Comparison of ENCODE assay signal across 8 cellular contexts in genomic region chr16:2500937-2501750, GRCh38. TPM values are rescaled to one million over a fixed set of nuclear protein-coding genes. Genes with fewer than 3 reads are reported as not detected.
DNase-seq lines count a peak whose midpoint lies in the region; ATAC-seq and TF ChIP-seq lines count a peak whose summit lies in the region.

No MANE protein-coding gene starts in this region.

- no peak overlapping the region for H3K27ac Mint-ChIP-seq in immature natural killer cell

- H3K9me3 ChIP-seq in BLaER1 (no peaks in the 10 kb centered on the region), GM23248 (ENCODE audit: low read depth) (no peaks in the 10 kb centered on the region), breast epithelium (no peaks in the 10 kb centered on the region), spleen (no peaks in the 10 kb centered on the region)

- peak; percentile 78 for DNase-seq in GM23248
- peak; percentile 65 for DNase-seq in NCI-H2107 treated with DMSO at 0.1 percent for 48 hours (lab: John Stamatoyannopoulos, UW; ENCODE audit: unreplicated experiment)
- DNase-seq in breast epithelium (ENCODE audit: low spot score in 2 of 2), result peak; percentile 69 to 85
- peak; percentile 73 to 80 (median 75) for DNase-seq in immature natural killer cell
- DNase-seq in spleen, result peak; percentile 95

- H3K9ac ChIP-seq in BLaER1 (no peak overlapping the region), GM23248 (no peak overlapping the region)

- no peak for ATAC-seq in HG03095 (IDR thresholded peaks at IDR 0.05; ENCODE audit: unreplicated experiment)

- no peak overlapping the region for H2AFZ ChIP-seq in GM23248

- no peaks in the 10 kb centered on the region for H3K9me3 Mint-ChIP-seq in immature natural killer cell

- H3K4me1 ChIP-seq in BLaER1, result peaks cover 64% of the 10 kb centered on the region
- peaks cover 11% of the 10 kb centered on the region for H3K4me1 ChIP-seq in GM23248 (ENCODE audit: insufficient read depth)
- peaks cover 16 to 28% of the 10 kb centered on the region in 2 donors for H3K4me1 ChIP-seq in breast epithelium
- H3K4me1 ChIP-seq in spleen, result peaks cover 10 to 46% (median 24%) of the 10 kb centered on the region in 6 donors

- no peak overlapping the region for H3K4me3 Mint-ChIP-seq in immature natural killer cell

- H3K27me3 ChIP-seq in BLaER1, result no peaks in the 10 kb centered on the region
- no peaks in the 10 kb centered on the region for H3K27me3 ChIP-seq in GM23248 (replicated peaks; ENCODE audit: insufficient read depth)
- H3K27me3 ChIP-seq in breast epithelium, result no peaks in the 10 kb centered on the region
- H3K27me3 ChIP-seq in spleen (replicated peaks in 1 of 7), result no peaks in the 10 kb centered on the region

- TF ChIP-seq CTCF in WI38 (IDR thresholded peaks at IDR 0.05; ENCODE audit: low read depth, low read length), result peak; percentile 95
- peak; percentile 90 to 97 (median 96) for TF ChIP-seq CTCF in breast epithelium (IDR thresholded peaks at IDR 0.05)
- peak; percentile 96 to 100 (median 99) for TF ChIP-seq CTCF in spleen (IDR thresholded peaks at IDR 0.05 in 8 of 11, conservative IDR thresholded peaks at IDR 0.05 in 3 of 11)

- TF ChIP-seq POLR2A in breast epithelium (IDR thresholded peaks at IDR 0.05) (no peak), spleen (IDR thresholded peaks at IDR 0.05) (no peak)

- no peak overlapping the region for H3K4me3 ChIP-seq in BLaER1
- no peak overlapping the region for H3K4me3 ChIP-seq in GM23248
- no peak overlapping the region for H3K4me3 ChIP-seq in WI38 (ENCODE audit: low read depth, low read length)
- peak overlapping the region; percentile 26 to 50 (median 37) for H3K4me3 ChIP-seq in breast epithelium
- peak overlapping the region in 3 of 8 donors; percentile 15 to 57 (median 22) for H3K4me3 ChIP-seq in spleen

- H3K27ac ChIP-seq in BLaER1 (no peak overlapping the region), GM23248 (no peak overlapping the region), breast epithelium (peak overlapping the region in 1 of 2 donors; percentile 1), spleen (peak overlapping the region in 2 of 8 donors; percentile 0 to 32)

- H3F3A ChIP-seq in GM23248 (ENCODE audit: insufficient read depth), result no peaks in the 10 kb centered on the region

- peaks cover 3 to 6% (median 6%) of the 10 kb centered on the region in 3 donors for H3K36me3 Mint-ChIP-seq in immature natural killer cell

- H3K79me2 ChIP-seq in GM23248 (ENCODE audit: insufficient read depth), result no peaks in the 10 kb centered on the region; the same call in 1 of the 2 replicates

- H3K4me1 Mint-ChIP-seq in immature natural killer cell, result no peaks in the 10 kb centered on the region

- H4K20me1 ChIP-seq in BLaER1, result peaks cover 69% of the 10 kb centered on the region
- H4K20me1 ChIP-seq in GM23248 (ENCODE audit: insufficient read depth), result no peaks in the 10 kb centered on the region

- no peaks in the 10 kb centered on the region for H3K9me2 ChIP-seq in GM23248 (ENCODE audit: insufficient read depth)

- H3K4me2 ChIP-seq in BLaER1 (peak overlapping the region; percentile 50), GM23248 (ENCODE audit: unreplicated experiment) (no peak overlapping the region)

- in situ Hi-C loops in GM23248 (cut with MboI), result no loop called here

- peaks cover 0 to 5% (median 0%) of the 10 kb centered on the region in 3 donors for H3K27me3 Mint-ChIP-seq in immature natural killer cell (ENCODE audit: low read depth in 3 of 3)

- WGBS in GM23248 (ENCODE audit: low coverage in 1 of 2, low lambda C conversion rate in 2 of 2, missing lambda C conversion rate in 2 of 2), 2 experiments, result 41 to 45% methylated on average over 19 to 21 of the region's 22 CpGs
- 27 to 58% (median 39%) methylated on average over 5 to 22 of the region's 22 CpGs for WGBS in spleen, 5 donors

- H3K36me3 ChIP-seq in BLaER1 (peaks cover 67% of the 10 kb centered on the region), GM23248 (ENCODE audit: low read depth) (no peaks in the 10 kb centered on the region), breast epithelium (no peaks in the 10 kb centered on the region), spleen (peaks cover 0 to 43% (median 14%) of the 10 kb centered on the region in 6 donors)

- intact Hi-C loops in breast epithelium (cut with DNase I; ENCODE audit: low total_unique reads), result no loop called here
- intact Hi-C loops in spleen (cut with DNase I; ENCODE audit: low total_unique reads), result loop anchor here (5.0 kb wide), 1 partner anchor 149 kb away; no protein-coding TSS in a partner anchor

RNA-seq across cellular contexts. Expression of gene ATP6V0C, which starts 12.6 kb away (rescaled TPM):
- 43.2 and 44.9 TPM in 2 replicates for total RNA-seq in GM23248 (2014; rRNA removed; shearing (Covaris generic))
- 186 and 197 TPM in 2 replicates for polyA plus RNA-seq in GM23248 (2016; fragmentation: Nextera tagmentation; extraction: Ambion mirVana)
- 10 to 100 TPM; 27.5 to 70.2 (median 45.4) TPM for total RNA-seq in breast epithelium
- polyA plus RNA-seq in immature natural killer cell, result 100 to 1,000 TPM in 1 of 3 donors, 10 to 100 TPM in 2; 70.9 to 116 (median 90.8) TPM
- total RNA-seq in spleen, result 100 to 1,000 TPM in 4 of 7 donors, 10 to 100 TPM in 3; 82.3 to 199 (median 156) TPM
- polyA plus RNA-seq in spleen, result 100 to 1,000 TPM in 1 of 3 donors, 10 to 100 TPM in 2; 64.5 to 125 (median 99.7) TPM

RNA-seq across cellular contexts. Expression of gene AMDHD2, which starts 19.0 kb away (rescaled TPM):
- 31.9 and 32.8 TPM in 2 replicates for total RNA-seq in GM23248 (2014; rRNA removed; shearing (Covaris generic))
- polyA plus RNA-seq in GM23248 (2016; fragmentation: Nextera tagmentation; extraction: Ambion mirVana), result 15.2 and 16.1 TPM in 2 replicates
- total RNA-seq in breast epithelium, result 10 to 100 TPM; 27.9 to 57.0 (median 28.2) TPM
- polyA plus RNA-seq in immature natural killer cell, result 10 to 100 TPM; 13.7 to 18.6 (median 13.9) TPM
- total RNA-seq in spleen, result 10 to 100 TPM; 59.9 to 94.0 (median 70.9) TPM
- 10 to 100 TPM; 37.8 to 72.0 (median 38.5) TPM for polyA plus RNA-seq in spleen

RNA-seq across cellular contexts. Expression of gene TBC1D24, which starts 26.2 kb away (rescaled TPM):
- 17.8 and 18.7 TPM in 2 replicates for total RNA-seq in GM23248 (2014; rRNA removed; shearing (Covaris generic))
- 9.3 and 10.1 TPM in 2 replicates for polyA plus RNA-seq in GM23248 (2016; fragmentation: Nextera tagmentation; extraction: Ambion mirVana)
- total RNA-seq in breast epithelium, result 10 to 100 TPM in 2 of 3 donors, 1 to 10 TPM in 1; 8.8 to 22.0 (median 16.7) TPM
- 1 to 10 TPM; 1.1 to 4.5 (median 2.4) TPM for polyA plus RNA-seq in immature natural killer cell
- 10 to 100 TPM in 6 of 7 donors, 1 to 10 TPM in 1; 9.7 to 15.3 (median 12.8) TPM for total RNA-seq in spleen
- polyA plus RNA-seq in spleen, result 1 to 10 TPM; 2.2 to 5.1 (median 2.2) TPM

RNA-seq across cellular contexts. Expression of gene NTN3, which starts 30.0 kb away (rescaled TPM):
- 1.8 TPM in 1 of 2 replicates, not detected in the other for total RNA-seq in GM23248 (2014; rRNA removed; shearing (Covaris generic))
- polyA plus RNA-seq in GM23248 (2016; fragmentation: Nextera tagmentation; extraction: Ambion mirVana) (not detected in 2 replicates), immature natural killer cell (not detected), spleen (under 1 TPM in 2 of 3 donors, not detected in 1; 0.03 to 0.06 TPM)
- total RNA-seq in breast epithelium (not detected), spleen (under 1 TPM in 3 of 7 donors, not detected in 4; 0.13 to 0.28 (median 0.23) TPM)

RNA-seq across cellular contexts. Expression of gene CEMP1, which starts 30.1 kb away (rescaled TPM):
- not detected in 2 replicates for total RNA-seq in GM23248 (2014; rRNA removed; shearing (Covaris generic))
- polyA plus RNA-seq in GM23248 (2016; fragmentation: Nextera tagmentation; extraction: Ambion mirVana) (2.9 and 4.4 TPM in 2 replicates), immature natural killer cell (1 to 10 TPM in 2 of 3 donors, under 1 TPM in 1; 0.90 to 3.0 (median 3.0) TPM), spleen (1 to 10 TPM in 1 of 3 donors, under 1 TPM in 2; 0.70 to 1.5 (median 0.74) TPM)
- total RNA-seq in breast epithelium (1 to 10 TPM in 2 of 3 donors, not detected in 1; 2.3 to 2.6 TPM), spleen (under 1 TPM in 2 of 7 donors, not detected in 5; 0.37 to 0.97 TPM)

Comparison
In these comparisons a context has a peak if more than half of its experiments do, and no peak if none do; other contexts are left out.
1. H3K4me3 ChIP-seq: peak in breast epithelium (3 of 3); none in BLaER1 (single experiment), GM23248 (single experiment) and WI38 (single experiment).
2. Peak in every context shown above with its lines, with median percentiles within 50 percentile points of each other: DNase-seq and CTCF ChIP-seq.